ENCODE assay signal across 12 cellular contexts in genomic region chr12:103806807-103807206, GRCh38. TPM values are rescaled to one million over a fixed set of nuclear protein-coding genes. Genes with fewer than 3 reads are reported as not detected.
DNase-seq lines count a peak whose midpoint lies in the region; ATAC-seq and TF ChIP-seq lines count a peak whose summit lies in the region.
"Had no signal": no experiment of that assay in that cellular context is flagged by ENCODE, and none has a peak within 500 bp of the region (broad histone marks: within the 10 kb centered on the region; RNA-seq: fewer than 3 reads in every experiment).

No MANE protein-coding gene starts in this region.

- no peaks in the 10 kb centered on the region for H3K27me3 ChIP-seq in heart right ventricle
- H3K27me3 ChIP-seq in upper lobe of left lung: no peaks in the 10 kb centered on the region

- intact Hi-C loops in Right ventricle myocardium superior (cut with DNase I) (no loop called here), heart right ventricle (cut with DNase I) (no loop called here), left colon (cut with DNase I, micrococcal nuclease) (no loop called here)

- ATAC-seq in Right ventricle myocardium superior (ENCODE audit: poor library complexity): peak; percentile 28
- ATAC-seq in heart right ventricle: no peak
- ATAC-seq in upper lobe of left lung (ENCODE audit: low FRiP score in 2 of 2): peak in 1 of 2 donors; percentile 63
- no peak for ATAC-seq in left colon
- no peak for ATAC-seq in HG02840 (IDR thresholded peaks at IDR 0.05; ENCODE audit: low FRiP score, unreplicated experiment)

- WGBS in heart right ventricle, 2 donors: 78 to 82% methylated on average over 4 of the region's 4 CpGs
- 65 to 84% methylated on average over 4 of the region's 4 CpGs for WGBS in upper lobe of left lung, 2 donors

- H3K4me3 ChIP-seq in heart right ventricle: no peak overlapping the region
- no peak overlapping the region for H3K4me3 ChIP-seq in fibroblast of villous mesenchyme (ENCODE audit: low read depth, low read length)
- no peak overlapping the region for H3K4me3 ChIP-seq in upper lobe of left lung

- H3K9me3 ChIP-seq in heart right ventricle: no peaks in the 10 kb centered on the region
- H3K9me3 ChIP-seq in upper lobe of left lung: no peaks in the 10 kb centered on the region

- TF ChIP-seq POLR2A in upper lobe of left lung (IDR thresholded peaks at IDR 0.05): no peak

- peaks cover 0 to 41% (median 0%) of the 10 kb centered on the region in 9 donors for H3K4me1 ChIP-seq in heart right ventricle
- H3K4me1 ChIP-seq in upper lobe of left lung: peaks cover 7 to 16% (median 10%) of the 10 kb centered on the region in 4 donors

- TF ChIP-seq EP300 in upper lobe of left lung (IDR thresholded peaks at IDR 0.05): no peak

- H3K36me3 ChIP-seq in heart right ventricle (no peaks in the 10 kb centered on the region), upper lobe of left lung (no peaks in the 10 kb centered on the region)

- no peak for DNase-seq in Right ventricle myocardium superior
- no peak for DNase-seq in heart right ventricle
- DNase-seq in SKM-1 treated with dmso at 0.1 percent for 144 hours (lab: John Stamatoyannopoulos, UW; ENCODE audit: unreplicated experiment): peak; percentile 70
- peak; percentile 76 for DNase-seq in fibroblast of villous mesenchyme (ENCODE audit: low read depth)
- no peak for DNase-seq in upper lobe of left lung
- DNase-seq in midbrain (lab: John Stamatoyannopoulos, UW): no peak
- no peak for DNase-seq in left colon
- DNase-seq: 8988T; activated CD4-positive, alpha-beta memory T cell treated with anti-CD3 and anti-CD28 coated beads for 36 hours; activated gamma-delta T cell; COR-L47 had no signal

- TF ChIP-seq CTCF in heart right ventricle (IDR thresholded peaks at IDR 0.05): no peak
- no peak for TF ChIP-seq CTCF in fibroblast of villous mesenchyme (IDR thresholded peaks at IDR 0.05; ENCODE audit: insufficient read depth, low read depth, low read length)
- TF ChIP-seq CTCF in upper lobe of left lung (IDR thresholded peaks at IDR 0.05): no peak

- peak overlapping the region in 1 of 10 donors; percentile 38 for H3K27ac ChIP-seq in heart right ventricle
- H3K27ac ChIP-seq in upper lobe of left lung: peak overlapping the region in 3 of 4 donors; percentile 7 to 32 (median 12)

RNA-seq across cellular contexts. Expression of gene NT5DC3, which starts 34.2 kb away (rescaled TPM):
- total RNA-seq in Right ventricle myocardium superior: 2.8 TPM
- total RNA-seq in heart right ventricle: 1 to 10 TPM; 2.5 to 4.9 (median 3.8) TPM
- polyA plus RNA-seq in heart right ventricle: 1 to 10 TPM; 1.0 to 2.3 TPM
- 12.2 and 22.9 TPM in 2 replicates for total RNA-seq in fibroblast of villous mesenchyme
- 10 to 100 TPM in 1 of 6 donors, 1 to 10 TPM in 5; 3.8 to 29.3 (median 7.3) TPM for total RNA-seq in upper lobe of left lung
- 10 to 100 TPM; 14.4 to 24.0 TPM for total RNA-seq in left colon

Comparison
In these comparisons a context has a peak if more than half of its experiments do, and no peak if none do; other contexts are left out.
1. DNase-seq: peak in SKM-1 treated with dmso at 0.1 percent for 144 hours (single experiment) and fibroblast of villous mesenchyme (single experiment); none in Right ventricle myocardium superior (single experiment), heart right ventricle (0 of 2), upper lobe of left lung (0 of 2), midbrain (single experiment) and left colon (0 of 2).